Comparison of ENCODE assay signal across 31 cellular contexts in the genomic region with DNA sequence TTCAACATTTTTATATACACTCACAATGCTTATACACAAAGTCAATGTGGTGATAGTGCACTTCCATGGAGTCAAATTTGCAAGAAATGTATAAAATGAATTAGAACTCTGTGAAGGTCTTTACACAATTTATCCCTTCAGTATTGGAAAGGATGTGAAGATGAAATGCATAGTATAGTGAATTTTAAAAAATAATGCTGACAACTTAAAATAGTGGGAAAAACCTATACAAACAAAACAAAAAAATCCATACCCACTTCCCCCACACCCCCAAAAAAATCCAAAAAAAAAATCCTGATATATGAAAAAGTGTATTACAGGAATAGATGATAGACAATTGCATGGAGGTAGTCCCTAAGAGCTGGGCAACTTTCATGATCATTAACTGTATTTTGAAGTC.
"Had no signal": no experiment of that assay in that cellular context is flagged by ENCODE, and none has a peak within 500 bp of the region (broad histone marks: within the 10 kb centered on the region; RNA-seq: fewer than 3 reads in every experiment).

No MANE protein-coding gene starts in this region.

- H2AFZ ChIP-seq: neural progenitor cell, parathyroid adenoma had no signal

- H3K27ac Mint-ChIP-seq: natural killer cell; nephron; neural progenitor cell; progenitor cell of endocrine pancreas; stimulated activated memory B cell treated with anti-CD40 and anti-IgM and Interleukin-4, amounts not matched to agents 10 μg/mL and 1 μg/mL and 100 μg/mL, for 72 hours; stimulated activated naive CD8-positive, alpha-beta T cell treated with anti-CD3 and anti-CD28 coated beads, Interleukin-15, amount 100 ng/mL, for 72 hours; type B pancreatic cell had no signal

- ATAC-seq: natural killer cell; psoas muscle; right cardiac atrium; sciatic nerve; stimulated activated memory B cell treated with anti-CD40 and anti-IgM and Interleukin-4, amounts not matched to agents 10 μg/mL and 1 μg/mL and 100 μg/mL, for 72 hours; stimulated activated naive CD8-positive, alpha-beta T cell treated with anti-CD3 and anti-CD28 coated beads, Interleukin-15, amount 100 ng/mL, for 72 hours; stimulated activated naive CD8-positive, alpha-beta T cell treated with anti-CD3 and anti-CD28 coated beads, Interleukin-15, Interleukin-2, amounts not matched to agents 100 U/mL and 50 U/mL, for 24 hours; upper lobe of right lung had no signal

- H3K27me3 ChIP-seq: neural progenitor cell, ovary, suprapubic skin, testis, tibial artery, transverse colon, upper lobe of right lung, uterus had no signal

- H3K4me3 Mint-ChIP-seq: natural killer cell; nephron; neural progenitor cell; stimulated activated memory B cell treated with anti-CD40 and anti-IgM and Interleukin-4, amounts not matched to agents 10 μg/mL and 1 μg/mL and 100 μg/mL, for 72 hours; stimulated activated naive CD8-positive, alpha-beta T cell treated with anti-CD3 and anti-CD28 coated beads, Interleukin-15, amount 100 ng/mL, for 72 hours; type B pancreatic cell had no signal

- H3K9me3 Mint-ChIP-seq: type B pancreatic cell had no signal

- DNase-seq: natural killer cell; occipital lobe; ovary; posterior cingulate gyrus; psoas muscle; right cardiac atrium; spleen; stimulated activated CD4-positive, alpha-beta T cell treated with anti-CD3 and anti-CD28 coated beads, Interleukin-12 subunit alpha, Interleukin-12 subunit beta, amount 100 ng/mL, for 4 hours; stimulated activated CD4-positive, alpha-beta T cell treated with anti-CD3 and anti-CD28 coated beads, Interleukin-1b, Interleukin-23, amount 100 ng/mL, for 48 hours; stimulated activated CD4-positive, alpha-beta T cell treated with anti-CD3 and anti-CD28 coated beads, Interleukin-4, amount 100 ng/mL, for 1 hour; stimulated activated CD4-positive, alpha-beta T cell treated with anti-CD3 and anti-CD28 coated beads, Interleukin-4, amount 100 ng/mL, for 4 hours; stimulated activated CD8-positive, alpha-beta memory T cell treated with anti-CD3 and anti-CD28 coated beads, Interleukin-4, amount 100 ng/mL, for 48 hours; stimulated activated naive CD4-positive, alpha-beta T cell; stimulated activated naive CD8-positive, alpha-beta T cell treated with anti-CD3 and anti-CD28 coated beads, Interleukin-15, amount 100 ng/mL, for 72 hours; stimulated activated naive CD8-positive, alpha-beta T cell treated with anti-CD3 and anti-CD28 coated beads, Interleukin-15, Interleukin-2, amounts not matched to agents 100 U/mL and 50 U/mL, for 24 hours; substantia nigra; testis; tibial artery; transverse colon; upper lobe of right lung; uterus had no signal

- H3K4me2 ChIP-seq: neural progenitor cell, smooth muscle cell had no signal

- H3K4me1 Mint-ChIP-seq: natural killer cell; stimulated activated naive CD8-positive, alpha-beta T cell treated with anti-CD3 and anti-CD28 coated beads, Interleukin-15, amount 100 ng/mL, for 72 hours had no signal

- H3K9ac ChIP-seq: neural progenitor cell, parathyroid adenoma had no signal

- H3K36me3 ChIP-seq: neural progenitor cell, ovary, spleen, suprapubic skin, tibial artery, transverse colon, upper lobe of right lung, uterus had no signal

- H3K27ac ChIP-seq: neural progenitor cell, ovary, parathyroid adenoma, psoas muscle, skin epidermis, spleen, suprapubic skin, testis, tibial artery, transverse colon, upper lobe of right lung, uterus had no signal

- H3K4me3 ChIP-seq: neural progenitor cell, ovary, psoas muscle, skin epidermis, smooth muscle cell, spleen, suprapubic skin, testis, tibial artery, transverse colon, upper lobe of right lung, uterus had no signal

- H3K79me2 ChIP-seq: parathyroid adenoma had no signal

- H3K4me1 ChIP-seq: neural progenitor cell, parathyroid adenoma, suprapubic skin, testis, uterus had no signal

- H3K36me3 Mint-ChIP-seq: natural killer cell, neural progenitor cell, type B pancreatic cell had no signal

- H3K9me3 ChIP-seq: ovary, psoas muscle, suprapubic skin, testis, transverse colon, upper lobe of right lung, uterus had no signal

- H3K27me3 Mint-ChIP-seq: stimulated activated memory B cell treated with anti-CD40 and anti-IgM and Interleukin-4, amounts not matched to agents 10 μg/mL and 1 μg/mL and 100 μg/mL, for 72 hours; stimulated activated naive CD8-positive, alpha-beta T cell treated with anti-CD3 and anti-CD28 coated beads, Interleukin-15, amount 100 ng/mL, for 72 hours had no signal
